ENCODE assay signal across 9 cellular contexts in genomic region chr9:35691325-35691631, GRCh38. TPM values are rescaled to one million over a fixed set of nuclear protein-coding genes. Genes with fewer than 3 reads are reported as not detected.
DNase-seq lines count a peak whose midpoint lies in the region; ATAC-seq, FAIRE-seq and TF ChIP-seq lines count a peak whose summit lies in the region.
"Had no signal": no experiment of that assay in that cellular context is flagged by ENCODE, and none has a peak within 500 bp of the region (broad histone marks: within the 10 kb centered on the region; RNA-seq: fewer than 3 reads in every experiment).

No MANE protein-coding gene starts in this region.

- 16% methylated on average over 10 of the region's 10 CpGs; no CpG with 5 or more reads in 1 of the 2 experiments for whole genome bisulfite sequencing in H1 (ENCODE audit: extremely low coverage in 1 of 2, insufficient coverage in 1 of 2, insufficient read length in 1 of 2, insufficient replicate concordance in 2 of 2, low coverage in 1 of 2, low lambda C conversion rate in 2 of 2, missing lambda C conversion rate in 1 of 2), 2 experiments

- H4K91ac ChIP-seq in H1 (replicated peaks; ENCODE audit: insufficient read length, low read length), result no peak overlapping the region

- H3K23me2 ChIP-seq in H1 (ENCODE audit: low read depth, low read length), result peaks cover 12% of the 10 kb centered on the region

- TF ChIP-seq POLR2A in H1 (IDR thresholded peaks at IDR 0.05; ENCODE audit: control extremely low read depth in 1 of 2, low read depth in 2 of 2, low read length in 2 of 2), result peak in 1 of 2 experiments; percentile 55; a peak in 2 of 3 replicates

- peaks cover 16% of the 10 kb centered on the region for H3F3A ChIP-seq in neural progenitor cell (ENCODE audit: low read depth)

- H4K20me1 ChIP-seq in OCI-LY3 (ENCODE audit: insufficient read depth, low read length), result no peaks in the 10 kb centered on the region
- peaks cover 4 to 6% of the 10 kb centered on the region in 2 experiments for H4K20me1 ChIP-seq in H1 (replicated peaks in 1 of 2; ENCODE audit: control insufficient read depth in 1 of 2, insufficient read depth in 2 of 2, low read length in 2 of 2)
- peaks cover 2% of the 10 kb centered on the region for H4K20me1 ChIP-seq in neural progenitor cell (ENCODE audit: low read depth)

- peak overlapping the region; percentile 82 for H2AFZ ChIP-seq in OCI-LY3 (ENCODE audit: low read depth, low read length)
- peak overlapping the region; percentile 95 for H2AFZ ChIP-seq in H1 (ENCODE audit: low read length)
- peak overlapping the region; percentile 67 for H2AFZ ChIP-seq in neural progenitor cell (replicated peaks)

- peak overlapping the region; percentile 82 for H3K9ac ChIP-seq in OCI-LY3 (ENCODE audit: low read length)
- peak overlapping the region in 1 of 4 experiments; percentile 45; a peak in 1 of 7 replicates for H3K9ac ChIP-seq in H1 (replicated peaks in 1 of 4; ENCODE audit: extremely low read depth in 1 of 4, low read depth in 3 of 4, low read length in 3 of 4)
- no peak overlapping the region for H3K9ac ChIP-seq in neural progenitor cell

- TF ChIP-seq CTCF in OCI-LY3 (IDR thresholded peaks at IDR 0.05; ENCODE audit: low read depth, low read length) (no peak), H1 (IDR thresholded peaks at IDR 0.05; ENCODE audit: control extremely low read depth in 1 of 3, insufficient read depth in 1 of 3, low read depth in 1 of 3, low read length in 3 of 3) (no peak), neural progenitor cell (IDR thresholded peaks at IDR 0.05) (no peak)

- CTCF ChIA-PET in CD4-positive, alpha-beta memory T cell (lab: Charles Lee; ENCODE audit: partially characterized antibody), result interaction anchor here (0.6 to 16.3 kb wide), 5 partner anchors 16 to 191 kb away, joined by 3 to 339 read pairs (median 6); partner anchors contain the start of genes ARHGEF39, CCDC107, RMRP and SIT1
- CTCF ChIA-PET in H1 (lab: Charles Lee; ENCODE audit: partially characterized antibody), result interaction anchor here (0.8 to 14.1 kb wide), 14 partner anchors 10 to 214 kb away, joined by 3 to 347 read pairs (median 4); partner anchors contain the start of genes ARHGEF39, CA9, CCDC107 and RMRP

- H2BK15ac ChIP-seq in H1 (ENCODE audit: low read length), result 0 out of 2 replicates have a peak overlapping the region, but pooled peaks have one; percentile 98

- H3K4me1 Mint-ChIP-seq in CD4-positive, alpha-beta memory T cell, result peaks cover 6 to 34% (median 17%) of the 10 kb centered on the region in 4 donors
- peaks cover 34% of the 10 kb centered on the region for H3K4me1 Mint-ChIP-seq in neural progenitor cell

- no peak for TF ChIP-seq EP300 in H1 (IDR thresholded peaks at IDR 0.05; ENCODE audit: borderline replicate concordance in 1 of 2, low read depth in 2 of 2, low read length in 2 of 2)

- H3K23ac ChIP-seq in H1 (ENCODE audit: insufficient read length), result no peak overlapping the region

- H4K8ac ChIP-seq in H1 (ENCODE audit: extremely low read depth, insufficient read depth, low read length), result no peak overlapping the region

- no peak overlapping the region for H2AK5ac ChIP-seq in H1 (ENCODE audit: low read depth, low read length)

- no peak overlapping the region for H2BK120ac ChIP-seq in H1 (replicated peaks; ENCODE audit: low read depth, low read length)

- H3K36me3 Mint-ChIP-seq in CD4-positive, alpha-beta memory T cell, result no peaks in the 10 kb centered on the region
- peaks cover 3% of the 10 kb centered on the region for H3K36me3 Mint-ChIP-seq in neural progenitor cell

- H3K36me3 ChIP-seq in CD4-positive, alpha-beta memory T cell (ENCODE audit: insufficient read depth, low read length), result no peaks in the 10 kb centered on the region
- H3K36me3 ChIP-seq in OCI-LY3 (replicated peaks; ENCODE audit: low read depth, low read length) (peaks cover 7% of the 10 kb centered on the region), H1 (ENCODE audit: control insufficient read depth in 2 of 4, insufficient read depth in 4 of 4, low read length in 3 of 4) (peaks cover 0 to 6% (median 4%) of the 10 kb centered on the region in 4 experiments; a peak in 4 of 8 replicates), neural progenitor cell (no peaks in the 10 kb centered on the region)

- H3K79me2 ChIP-seq in OCI-LY3 (ENCODE audit: low read length), result no peaks in the 10 kb centered on the region
- peaks cover 0 to 21% of the 10 kb centered on the region in 2 experiments; a peak in 2 of 4 replicates for H3K79me2 ChIP-seq in H1 (ENCODE audit: control insufficient read depth in 1 of 2, insufficient read depth in 2 of 2, low read length in 2 of 2)
- H3K79me2 ChIP-seq in neural progenitor cell (ENCODE audit: low read depth), result peaks cover 19% of the 10 kb centered on the region

- peak overlapping the region; percentile 82 to 90 (median 88) for H3K4me3 Mint-ChIP-seq in CD4-positive, alpha-beta memory T cell
- peak overlapping the region; percentile 89 for H3K4me3 Mint-ChIP-seq in neural progenitor cell

- peak overlapping the region in 1 of 2 donors; percentile 58 for H3K4me3 ChIP-seq in CD4-positive, alpha-beta memory T cell (ENCODE audit: low read length in 2 of 2)
- H3K4me3 ChIP-seq in OCI-LY3 (ENCODE audit: low read length) (peak overlapping the region; percentile 83), H1 (ENCODE audit: extremely low read depth in 1 of 4, insufficient read depth in 2 of 4, low read depth in 3 of 4, low read length in 4 of 4) (peak overlapping the region; percentile 72 to 99 (median 82)), neural progenitor cell (peak overlapping the region; percentile 69)

- no peak overlapping the region for H3K14ac ChIP-seq in H1 (ENCODE audit: insufficient read length)

- no peak for DNase-seq in CD4-positive, alpha-beta memory T cell
- DNase-seq in H1 (ENCODE audit: low read depth in 1 of 2, low spot score in 2 of 2) (no peak), neural progenitor cell (ENCODE audit: low spot score) (peak; percentile 45), epidermal melanocyte (ENCODE audit: insufficient read length, low spot score) (no peak), NCI-H1436 treated with DMSO at 0.1 percent for 48 hours (lab: John Stamatoyannopoulos, UW) (no peak), HuH-7 (ENCODE audit: low spot score) (no peak)

- peaks cover 9% of the 10 kb centered on the region for H3K4me1 ChIP-seq in CD4-positive, alpha-beta memory T cell (ENCODE audit: insufficient read depth, low read length)
- H3K4me1 ChIP-seq in OCI-LY3 (ENCODE audit: low read length) (peaks cover 8% of the 10 kb centered on the region; the same call in 1 of the 2 replicates), H1 (replicated peaks in 1 of 4; ENCODE audit: control insufficient read depth in 3 of 4, insufficient read depth in 4 of 4, low read length in 3 of 4) (peaks cover 6 to 15% (median 8%) of the 10 kb centered on the region in 4 experiments; a peak in 6 of 7 replicates), neural progenitor cell (peaks cover 10% of the 10 kb centered on the region)

- H3K56ac ChIP-seq in H1 (replicated peaks; ENCODE audit: insufficient read length, low read depth, low read length), result no peak overlapping the region

- H2BK20ac ChIP-seq in H1 (ENCODE audit: low read length), result 0 out of 2 replicates have a peak overlapping the region, but pooled peaks have one; percentile 1

- H3K9me3 ChIP-seq in CD4-positive, alpha-beta memory T cell (ENCODE audit: control insufficient read depth in 1 of 2, low read length in 2 of 2), result no peaks in the 10 kb centered on the region
- H3K9me3 ChIP-seq in OCI-LY3 (ENCODE audit: insufficient read depth, low read length) (no peaks in the 10 kb centered on the region), H1 (ENCODE audit: insufficient read depth in 2 of 2, low read depth in 1 of 2, low read length in 1 of 2) (no peaks in the 10 kb centered on the region), neural progenitor cell (ENCODE audit: low read depth) (no peaks in the 10 kb centered on the region)

- peak overlapping the region; percentile 59 for H3K27ac ChIP-seq in CD4-positive, alpha-beta memory T cell (ENCODE audit: low read depth, low read length)
- H3K27ac ChIP-seq in OCI-LY3 (ENCODE audit: low read length) (no peak overlapping the region), H1 (ENCODE audit: low read depth, low read length) (no peak overlapping the region), neural progenitor cell (no peak overlapping the region)

- peaks cover 2% of the 10 kb centered on the region; the same call in 1 of the 2 replicates for H3K79me1 ChIP-seq in H1 (ENCODE audit: low read depth, low read length)

- peak overlapping the region; percentile 68 for H3K4me2 ChIP-seq in OCI-LY3 (ENCODE audit: low read length)
- H3K4me2 ChIP-seq in H1 (ENCODE audit: insufficient read depth in 1 of 2, low read depth in 2 of 2, low read length in 2 of 2), result peak overlapping the region; percentile 84 to 90
- H3K4me2 ChIP-seq in neural progenitor cell, result peak overlapping the region; percentile 89

- TF ChIP-seq RAD21 in H1 (IDR thresholded peaks at IDR 0.05 in 1 of 2, conservative IDR thresholded peaks at IDR 0.05 in 1 of 2; ENCODE audit: low read depth in 2 of 2, low read length in 2 of 2), result no peak

- H3K27me3 ChIP-seq in CD4-positive, alpha-beta memory T cell (ENCODE audit: insufficient read depth, low read length), result no peaks in the 10 kb centered on the region
- H3K27me3 ChIP-seq in OCI-LY3 (ENCODE audit: low read depth, low read length), result no peaks in the 10 kb centered on the region
- H3K27me3 ChIP-seq in H1 (replicated peaks in 1 of 4; ENCODE audit: control insufficient read depth in 3 of 4, extremely low read depth in 1 of 4, insufficient read depth in 3 of 4, low read length in 3 of 4), result no peaks in the 10 kb centered on the region
- no peaks in the 10 kb centered on the region for H3K27me3 ChIP-seq in neural progenitor cell

- ATAC-seq in GM21825 (IDR thresholded peaks at IDR 0.05; ENCODE audit: unreplicated experiment), result no peak

- peak overlapping the region; percentile 60; the same call in 1 of the 2 replicates for H2BK5ac ChIP-seq in H1 (ENCODE audit: low read depth, low read length)

- peak overlapping the region; percentile 45; the same call in 1 of the 2 replicates for H2BK12ac ChIP-seq in H1 (ENCODE audit: low read depth, low read length)

- peak overlapping the region; percentile 88; the same call in 1 of the 2 replicates for H3K18ac ChIP-seq in H1 (ENCODE audit: extremely low read depth, low read length)

- POLR2A ChIA-PET in CD4-positive, alpha-beta memory T cell (lab: Charles Lee; ENCODE audit: partially characterized antibody), result interaction anchor here (0.5 to 12.0 kb wide), 10 partner anchors 7 to 86 kb away, joined by 3 to 160 read pairs (median 5); partner anchors contain the start of genes ARHGEF39, CCDC107, CREB3 and RMRP
- POLR2A ChIA-PET in H1 (lab: Charles Lee; ENCODE audit: partially characterized antibody), result interaction anchor here (0.9 to 14.9 kb wide), 19 partner anchors 10 to 612 kb away, joined by 3 to 158 read pairs (median 5); partner anchors contain the start of genes ARHGEF39, CA9, CCDC107 and CREB3

- no peak for FAIRE-seq in H1 (lab: Jason Lieb, UNC)

- no peaks in the 10 kb centered on the region for H3K9me3 Mint-ChIP-seq in CD4-positive, alpha-beta memory T cell
- peaks cover 2% of the 10 kb centered on the region for H3K9me3 Mint-ChIP-seq in neural progenitor cell

- intact Hi-C loops in CD4-positive, alpha-beta memory T cell (cut with micrococcal nuclease), result no loop called here

- peak overlapping the region; percentile 70 to 92 (median 81) for H3K27ac Mint-ChIP-seq in CD4-positive, alpha-beta memory T cell
- H3K27ac Mint-ChIP-seq in neural progenitor cell, result peak overlapping the region; percentile 96

- no peak overlapping the region for H3K4ac ChIP-seq in H1 (replicated peaks; ENCODE audit: insufficient read length, low read depth, low read length)

- peak overlapping the region; percentile 62 for H4K5ac ChIP-seq in H1 (ENCODE audit: insufficient read length, low read depth, low read length)

- no peaks in the 10 kb centered on the region for H3K27me3 Mint-ChIP-seq in CD4-positive, alpha-beta memory T cell
- H3K27me3 Mint-ChIP-seq in neural progenitor cell (ENCODE audit: insufficient read depth, low read depth), result peaks cover 7% of the 10 kb centered on the region

RNA-seq across cellular contexts. Expression of gene TPM2, which starts 1.6 kb away (rescaled TPM):
- 10 to 100 TPM; 72.6 to 79.6 TPM for total RNA-seq in CD4-positive, alpha-beta memory T cell
- polyA plus RNA-seq in CD4-positive, alpha-beta memory T cell, result under 1 TPM in 1 of 2 donors, not detected in 1; 0.79 TPM
- total RNA-seq in H1 (2021; fragmentation: NEBNext Ultra II Directional; extraction: Animal tissue kit (Norgen Biotek cat#: 25700)), result 181 and 197 TPM in 2 replicates
- polyA plus RNA-seq in H1 (2011; rRNA removed), result 62.5 and 71.2 TPM in 2 replicates
- 159 TPM for polyA plus RNA-seq in H1 (2011; cell fraction: cytosol; rRNA removed)
- polyA plus RNA-seq in H1 (2011; cell fraction: nucleus; rRNA removed), result 217 TPM
- 249 to 272 TPM (median 266 TPM) in 4 replicates for polyA plus RNA-seq in H1 (2012, experiment 1 of 2)
- 161 TPM for polyA plus RNA-seq in H1 (2012, experiment 2 of 2)
- 162 TPM for polyA plus RNA-seq in H1 (2013, experiment 1 of 2)
- polyA plus RNA-seq in H1 (2013, experiment 2 of 2), result 155 TPM
- polyA minus RNA-seq in H1 (2011; rRNA and poly(A)+ RNA removed), result 20.1 and 22.0 TPM in 2 replicates
- polyA minus RNA-seq in H1 (2011; cell fraction: cytosol; rRNA and poly(A)+ RNA removed), result 69.5 TPM
- 52.3 TPM for polyA minus RNA-seq in H1 (2011; cell fraction: nucleus; rRNA and poly(A)+ RNA removed)
- total RNA-seq in neural progenitor cell (ENCODE audit: low replicate concordance), result 174 and 241 TPM in 2 replicates

RNA-seq across cellular contexts. Expression of gene CA9, which starts 17.6 kb away (rescaled TPM):
- not detected for total RNA-seq in CD4-positive, alpha-beta memory T cell
- polyA plus RNA-seq in CD4-positive, alpha-beta memory T cell, result not detected
- total RNA-seq in H1 (2021; fragmentation: NEBNext Ultra II Directional; extraction: Animal tissue kit (Norgen Biotek cat#: 25700)), result 1.3 and 1.4 TPM in 2 replicates
- polyA plus RNA-seq in H1 (2011; rRNA removed), result 1.8 and 2.4 TPM in 2 replicates
- 1.00 TPM for polyA plus RNA-seq in H1 (2011; cell fraction: cytosol; rRNA removed)
- polyA plus RNA-seq in H1 (2011; cell fraction: nucleus; rRNA removed), result 2.7 TPM
- 0.49 to 1.4 TPM (median 0.95 TPM) in 4 replicates for polyA plus RNA-seq in H1 (2012, experiment 1 of 2)
- polyA plus RNA-seq in H1 (2012, experiment 2 of 2), result 0.83 TPM
- 1.5 TPM for polyA plus RNA-seq in H1 (2013, experiment 1 of 2)
- 1.0 TPM for polyA plus RNA-seq in H1 (2013, experiment 2 of 2)
- 0.73 and 1.2 TPM in 2 replicates for polyA minus RNA-seq in H1 (2011; rRNA and poly(A)+ RNA removed)
- polyA minus RNA-seq in H1 (2011; cell fraction: cytosol; rRNA and poly(A)+ RNA removed), result not detected
- polyA minus RNA-seq in H1 (2011; cell fraction: nucleus; rRNA and poly(A)+ RNA removed), result not detected
- 0.09 and 0.25 TPM in 2 replicates for total RNA-seq in neural progenitor cell (ENCODE audit: low replicate concordance)
- total RNA-seq: glomerular endothelial cell had no signal

RNA-seq across cellular contexts. Expression of gene ARHGEF39, which starts 26.3 kb away (rescaled TPM):
- total RNA-seq in CD4-positive, alpha-beta memory T cell, result not detected
- 1 to 10 TPM; 1.0 to 1.1 TPM for polyA plus RNA-seq in CD4-positive, alpha-beta memory T cell
- 17.5 and 18.6 TPM in 2 replicates for total RNA-seq in H1 (2021; fragmentation: NEBNext Ultra II Directional; extraction: Animal tissue kit (Norgen Biotek cat#: 25700))
- polyA plus RNA-seq in H1 (2011; rRNA removed), result 15.9 and 18.7 TPM in 2 replicates
- polyA plus RNA-seq in H1 (2011; cell fraction: cytosol; rRNA removed), result 18.5 TPM
- polyA plus RNA-seq in H1 (2011; cell fraction: nucleus; rRNA removed), result 26.3 TPM
- 11.9 to 15.0 TPM (median 13.1 TPM) in 4 replicates for polyA plus RNA-seq in H1 (2012, experiment 1 of 2)
- 19.9 TPM for polyA plus RNA-seq in H1 (2012, experiment 2 of 2)
- polyA plus RNA-seq in H1 (2013, experiment 1 of 2), result 13.2 TPM
- 13.3 TPM for polyA plus RNA-seq in H1 (2013, experiment 2 of 2)
- polyA minus RNA-seq in H1 (2011; rRNA and poly(A)+ RNA removed), result 16.5 and 20.0 TPM in 2 replicates
- polyA minus RNA-seq in H1 (2011; cell fraction: cytosol; rRNA and poly(A)+ RNA removed), result 17.8 TPM
- 27.4 TPM for polyA minus RNA-seq in H1 (2011; cell fraction: nucleus; rRNA and poly(A)+ RNA removed)
- total RNA-seq in neural progenitor cell (ENCODE audit: low replicate concordance), result 13.2 and 31.9 TPM in 2 replicates

RNA-seq across cellular contexts. Expression of gene CCDC107, which starts 33.2 kb away (rescaled TPM):
- total RNA-seq in CD4-positive, alpha-beta memory T cell, result 10 to 100 TPM; 28.4 to 30.4 TPM
- 10 to 100 TPM; 90.5 to 92.5 TPM for polyA plus RNA-seq in CD4-positive, alpha-beta memory T cell
- 9.0 and 10.5 TPM in 2 replicates for total RNA-seq in H1 (2021; fragmentation: NEBNext Ultra II Directional; extraction: Animal tissue kit (Norgen Biotek cat#: 25700))
- polyA plus RNA-seq in H1 (2011; rRNA removed), result 8.2 and 8.6 TPM in 2 replicates
- 10.2 TPM for polyA plus RNA-seq in H1 (2011; cell fraction: cytosol; rRNA removed)
- 9.0 TPM for polyA plus RNA-seq in H1 (2011; cell fraction: nucleus; rRNA removed)
- polyA plus RNA-seq in H1 (2012, experiment 1 of 2), result 5.6 to 10.9 TPM (median 9.7 TPM) in 4 replicates
- 7.0 TPM for polyA plus RNA-seq in H1 (2012, experiment 2 of 2)
- 9.5 TPM for polyA plus RNA-seq in H1 (2013, experiment 1 of 2)
- polyA plus RNA-seq in H1 (2013, experiment 2 of 2), result 10.1 TPM
- 2.7 and 3.1 TPM in 2 replicates for polyA minus RNA-seq in H1 (2011; rRNA and poly(A)+ RNA removed)
- polyA minus RNA-seq in H1 (2011; cell fraction: cytosol; rRNA and poly(A)+ RNA removed), result 5.0 TPM
- 4.1 TPM for polyA minus RNA-seq in H1 (2011; cell fraction: nucleus; rRNA and poly(A)+ RNA removed)
- total RNA-seq in neural progenitor cell (ENCODE audit: low replicate concordance), result 3.8 and 10.6 TPM in 2 replicates

RNA-seq across cellular contexts. Expression of gene RMRP, which starts 33.5 kb away (rescaled TPM):
- total RNA-seq in CD4-positive, alpha-beta memory T cell, result over 10,000 TPM; 18,678 to 21,585 TPM
- 10 to 100 TPM in 1 of 2 donors, not detected in 1; 54.3 TPM for polyA plus RNA-seq in CD4-positive, alpha-beta memory T cell
- 14,987 and 16,528 TPM in 2 replicates for total RNA-seq in H1 (2021; fragmentation: NEBNext Ultra II Directional; extraction: Animal tissue kit (Norgen Biotek cat#: 25700))
- 105 and 169 TPM in 2 replicates for polyA plus RNA-seq in H1 (2011; rRNA removed)
- polyA plus RNA-seq in H1 (2011; cell fraction: cytosol; rRNA removed), result 147 TPM
- 8,272 TPM for polyA plus RNA-seq in H1 (2011; cell fraction: nucleus; rRNA removed)
- 41.1 to 222 TPM (median 149 TPM) in 4 replicates for polyA plus RNA-seq in H1 (2012, experiment 1 of 2)
- 95.4 TPM for polyA plus RNA-seq in H1 (2012, experiment 2 of 2)
- not detected for polyA plus RNA-seq in H1 (2013, experiment 1 of 2)
- not detected for polyA plus RNA-seq in H1 (2013, experiment 2 of 2)
- polyA minus RNA-seq in H1 (2011; rRNA and poly(A)+ RNA removed), result 22,686 and 26,507 TPM in 2 replicates
- 25,731 TPM for polyA minus RNA-seq in H1 (2011; cell fraction: cytosol; rRNA and poly(A)+ RNA removed)
- 138,882 TPM for polyA minus RNA-seq in H1 (2011; cell fraction: nucleus; rRNA and poly(A)+ RNA removed)
- 1,307 and 2,709 TPM in 2 replicates for total RNA-seq in neural progenitor cell (ENCODE audit: low replicate concordance)

Comparison
In these comparisons a context has a peak if more than half of its experiments do, and no peak if none do; other contexts are left out.
1. RNA of gene ARHGEF39, which starts 26.3 kb away (total RNA-seq): 17.5 to 18.6 TPM in H1 and 13.2 to 31.9 TPM in neural progenitor cell; not detected in CD4-positive, alpha-beta memory T cell; every median in the first group is over 10 times any median in the second.
2. Peak in every context shown above with its lines, with median percentiles within 50 percentile points of each other: H2AFZ ChIP-seq and H3K4me2 ChIP-seq.